In genomic region chr10:60652628-60653027, GRCh38 we compare ENCODE assay signal across 16 cellular contexts.
DNase-seq lines count a peak whose midpoint lies in the region; ATAC-seq, FAIRE-seq and TF ChIP-seq lines count a peak whose summit lies in the region.
"Had no signal": no experiment of that assay in that cellular context is flagged by ENCODE, and none has a peak within 500 bp of the region (broad histone marks: within the 10 kb centered on the region; RNA-seq: fewer than 3 reads in every experiment).

No MANE protein-coding gene starts in this region.

- POLR2A ChIA-PET in K562 (lab: Yijun Ruan, JAX), result no interaction called here

- H3K27me3 ChIP-seq in K562 (ENCODE audit: control insufficient read depth in 2 of 2, insufficient read depth in 2 of 2, low read length in 2 of 2), result no peaks in the 10 kb centered on the region
- H3K27me3 ChIP-seq: heart left ventricle had no signal

- H4K20me1 ChIP-seq in K562 (replicated peaks; ENCODE audit: control insufficient read depth, insufficient read depth, low read length), result no peaks in the 10 kb centered on the region

- H3K36me3 ChIP-seq in K562 (ENCODE audit: control insufficient read depth, insufficient read depth, low read length), result no peaks in the 10 kb centered on the region
- H3K36me3 ChIP-seq: heart left ventricle had no signal

- no peaks in the 10 kb centered on the region for H3K9me1 ChIP-seq in K562 (ENCODE audit: control insufficient read depth, insufficient read depth, low read length)

- intact Hi-C loops in K562 (cut with micrococcal nuclease), result no loop called here
- intact Hi-C loops in cardiac septum (cut with DNase I), result no loop called here

- no peaks in the 10 kb centered on the region for H3K36me3 Mint-ChIP-seq in type B pancreatic cell

- no peaks in the 10 kb centered on the region for H3K9me3 Mint-ChIP-seq in type B pancreatic cell
- H3K9me3 Mint-ChIP-seq: T-helper 2 cell treated with Interferon-gamma antibody and Interleukin-4, amounts not matched to agents 5 μg/mL and 100 μg/mL, for 36 hours had no signal

- FAIRE-seq in K562 (lab: Jason Lieb, UNC), result no peak
- FAIRE-seq: astrocyte had no signal

- in situ Hi-C loops in K562 (cut with MboI), result loop anchor here (25.0 kb wide), 1 partner anchor 815 kb away; no protein-coding TSS in a partner anchor

- no peaks in the 10 kb centered on the region for H3K79me2 ChIP-seq in K562 (ENCODE audit: control insufficient read depth, insufficient read depth, low read length)
- H3K79me2 ChIP-seq: parathyroid adenoma had no signal

- no peak overlapping the region for H3K27ac ChIP-seq in K562 (ENCODE audit: extremely low read depth, low read depth, low read length)
- H3K27ac ChIP-seq: heart left ventricle, parathyroid adenoma had no signal

- no peak for DNase-seq in K562 (ENCODE audit: extremely low read depth in 1 of 4, low spot score in 3 of 4)
- no peak for DNase-seq in stimulated activated naive CD8-positive, alpha-beta T cell treated with anti-CD3 and anti-CD28 coated beads, Interleukin-15, Interleukin-2, amounts not matched to agents 100 U/mL and 50 U/mL, for 24 hours
- no peak for DNase-seq in type B pancreatic cell (ENCODE audit: extremely low spot score, unreplicated experiment)
- no peak for DNase-seq in NCI-H1417 (lab: John Stamatoyannopoulos, UW)
- DNase-seq in cardiac septum (ENCODE audit: low spot score), result no peak
- DNase-seq: effector memory CD4-positive, alpha-beta T cell; heart left ventricle; left ventricle myocardium superior; NCI-H1694 treated with DMSO at 0.1 percent for 48 hours; stimulated activated CD4-positive, alpha-beta T cell treated with anti-CD3 and anti-CD28 coated beads, Interleukin-4, amount 100 ng/mL, for 24 hours had no signal

- H3K4me1 Mint-ChIP-seq in type B pancreatic cell (ENCODE audit: unreplicated experiment), result peaks cover 15% of the 10 kb centered on the region

- H2AFZ ChIP-seq in K562 (ENCODE audit: low read depth, low read length), result peak overlapping the region; percentile 87
- H2AFZ ChIP-seq: parathyroid adenoma had no signal

- TF ChIP-seq RAD21 in K562 (CRISPR knock-in tag; conservative IDR thresholded peaks at IDR 0.05 in 1 of 2, IDR thresholded peaks at IDR 0.05 in 1 of 2), result no peak

- no peak overlapping the region for H3K27ac Mint-ChIP-seq in type B pancreatic cell
- H3K27ac Mint-ChIP-seq: T-helper 2 cell treated with Interferon-gamma antibody and Interleukin-4, amounts not matched to agents 5 μg/mL and 100 μg/mL, for 36 hours had no signal

- no peak for TF ChIP-seq POLR2A in K562 (conservative IDR thresholded peaks at IDR 0.05)

- TF ChIP-seq EP300 in K562 (IDR thresholded peaks at IDR 0.05; ENCODE audit: low read length), result no peak

- peak; percentile 98 for ATAC-seq in GM18907 (IDR thresholded peaks at IDR 0.05; ENCODE audit: unreplicated experiment)
- ATAC-seq in GM21786 (IDR thresholded peaks at IDR 0.05; ENCODE audit: unreplicated experiment), result peak; percentile 86
- ATAC-seq in HG03159 (IDR thresholded peaks at IDR 0.05; ENCODE audit: unreplicated experiment), result peak; percentile 97
- 0 out of 3 replicates have a peak, but pooled peaks have one; percentile 44 for ATAC-seq in K562
- ATAC-seq in stimulated activated naive CD8-positive, alpha-beta T cell treated with anti-CD3 and anti-CD28 coated beads, Interleukin-15, Interleukin-2, amounts not matched to agents 100 U/mL and 50 U/mL, for 24 hours, result no peak
- ATAC-seq: heart left ventricle, left ventricle myocardium superior had no signal

- peaks cover 0 to 3% of the 10 kb centered on the region in 2 experiments; a peak in 2 of 5 replicates for H3K4me1 ChIP-seq in K562 (replicated peaks in 1 of 2; ENCODE audit: control insufficient read depth in 2 of 2, insufficient read depth in 2 of 2, low read length in 2 of 2)
- H3K4me1 ChIP-seq: heart left ventricle had no signal

- CTCF ChIA-PET in K562 (lab: Yijun Ruan, JAX; ENCODE audit: low intra/inter-chr PET ratio), result no interaction called here

- no peak overlapping the region for H3K4me3 ChIP-seq in K562
- H3K4me3 ChIP-seq: heart left ventricle had no signal

- no peak overlapping the region for H3K4me3 Mint-ChIP-seq in type B pancreatic cell
- H3K4me3 Mint-ChIP-seq: T-helper 2 cell treated with Interferon-gamma antibody and Interleukin-4, amounts not matched to agents 5 μg/mL and 100 μg/mL, for 36 hours had no signal

- no peaks in the 10 kb centered on the region for H3K9me3 ChIP-seq in K562 (replicated peaks; ENCODE audit: control insufficient read depth, insufficient read depth, low read depth, low read length)

- no TSS peak for BruUV-seq in K562 (replicated peaks; lab: Mats Ljungman, UMichigan)

- no peak overlapping the region for H3K9ac ChIP-seq in K562 (ENCODE audit: insufficient read depth in 1 of 2, low read depth in 2 of 2, low read length in 2 of 2)
- H3K9ac ChIP-seq: parathyroid adenoma had no signal

- H3K27me3 Mint-ChIP-seq in type B pancreatic cell, result no peaks in the 10 kb centered on the region

- TF ChIP-seq CTCF in K562 (IDR thresholded peaks at IDR 0.05 in 2 of 3, conservative IDR thresholded peaks at IDR 0.05 in 1 of 3; ENCODE audit: insufficient read depth in 2 of 3, low read depth in 1 of 3, low read length in 3 of 3) (no peak), type B pancreatic cell (conservative IDR thresholded peaks at IDR 0.05) (no peak)

- H3K4me2 ChIP-seq in K562 (ENCODE audit: insufficient read depth, low read length), result no peak overlapping the region

- WGBS in K562 (ENCODE audit: insufficient coverage, low coverage, missing lambda C conversion rate), result 5% methylated on average over 6 of the region's 6 CpGs

TF ChIP-seq in K562, 482 proteins besides CTCF, POLR2A, EP300 and RAD21 (continues in another document):
- TF ChIP-seq RBFOX2 (IDR thresholded peaks at IDR 0.05; ENCODE audit: low read depth, low read length) (no peak), NR2C2 (CRISPR knock-in tag; IDR thresholded peaks at IDR 0.05) (no peak), NR2C2 (tag; IDR thresholded peaks at IDR 0.05) (peak; percentile 52; the same call in 1 of the 2 replicates)
